25 cellular contexts compared by ENCODE assay signal in genomic region chr12:70372881-70373280, GRCh38.
"Had no signal": no experiment of that assay in that cellular context is flagged by ENCODE, and none has a peak within 500 bp of the region (broad histone marks: within the 10 kb centered on the region; RNA-seq: fewer than 3 reads in every experiment).

No MANE protein-coding gene starts in this region.

- H3K9me3 ChIP-seq: colonic mucosa, esophagus muscularis mucosa, esophagus squamous epithelium, gastrocnemius medialis had no signal

- H3K27ac ChIP-seq: colonic mucosa, coronary artery, epithelial cell of prostate, esophagus muscularis mucosa, esophagus squamous epithelium, foreskin keratinocyte, gastrocnemius medialis, gastroesophageal sphincter, heart left ventricle, heart right ventricle had no signal

- H3K4me3 Mint-ChIP-seq: dendritic cell treated with granulocyte-macrophage colony-stimulating factor and Interleukin-4, amounts not matched to agents 40 ng/mL and 50 ng/mL, for 4 days; effector memory CD8-positive, alpha-beta T cell; endodermal cell had no signal

- H3K4me1 ChIP-seq: colonic mucosa, esophagus muscularis mucosa, foreskin keratinocyte, gastroesophageal sphincter had no signal

- H3K27me3 ChIP-seq: colonic mucosa, dorsolateral prefrontal cortex, heart left ventricle had no signal

- H3K36me3 ChIP-seq: colonic mucosa, esophagus muscularis mucosa, esophagus squamous epithelium, gastrocnemius medialis, gastroesophageal sphincter, heart left ventricle, heart right ventricle had no signal

- H3K9me3 Mint-ChIP-seq: dendritic cell treated with granulocyte-macrophage colony-stimulating factor and Interleukin-4, amounts not matched to agents 40 ng/mL and 50 ng/mL, for 4 days; effector memory CD8-positive, alpha-beta T cell had no signal

- H3K27ac Mint-ChIP-seq: dendritic cell treated with granulocyte-macrophage colony-stimulating factor and Interleukin-4, amounts not matched to agents 40 ng/mL and 50 ng/mL, for 4 days; effector memory CD8-positive, alpha-beta T cell; endodermal cell had no signal

- ATAC-seq: effector memory CD8-positive, alpha-beta T cell; esophagus mucosa; foreskin keratinocyte; gastrocnemius medialis; gastroesophageal sphincter; heart left ventricle; heart right ventricle had no signal

- H3K4me3 ChIP-seq: colonic mucosa, coronary artery, dorsolateral prefrontal cortex, esophagus muscularis mucosa, esophagus squamous epithelium, gastrocnemius medialis, gastroesophageal sphincter, heart left ventricle, heart right ventricle had no signal

- DNase-seq: colonic mucosa; cortex of kidney; dermis blood vessel endothelial cell; dorsolateral prefrontal cortex; effector CD4-positive, alpha-beta T cell; effector CD8-positive, alpha-beta T cell; effector memory CD4-positive, alpha-beta T cell; effector memory CD8-positive, alpha-beta T cell; endodermal cell; erythroblast; esophagus squamous epithelium; foreskin fibroblast; foreskin keratinocyte; foreskin melanocyte; gastrocnemius medialis; glutamatergic neuron; head of caudate nucleus; heart left ventricle; heart right ventricle had no signal
